Comparison of ENCODE assay signal across 1 cellular context in the genomic region with DNA sequence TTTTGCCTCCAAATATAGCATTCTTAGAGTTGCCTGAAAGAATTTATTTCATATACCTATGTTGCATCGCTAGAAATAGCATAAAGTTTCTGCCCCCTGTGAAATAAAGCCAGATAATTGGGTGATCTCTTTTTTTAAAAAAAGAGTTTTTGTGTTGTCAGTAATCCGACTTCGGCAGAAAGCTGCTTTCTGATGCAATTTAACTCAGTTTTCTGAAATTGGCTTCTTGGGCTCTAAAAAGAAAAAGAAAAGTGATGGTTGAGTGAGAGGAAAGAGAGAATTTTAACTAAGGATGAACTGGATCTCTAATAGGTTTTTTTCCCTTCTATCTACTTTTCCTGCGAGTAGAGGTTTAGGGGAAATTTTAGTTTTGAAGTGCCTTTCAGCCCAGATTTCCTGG.
TF ChIP-seq lines count a peak whose summit lies in the region.

No MANE protein-coding gene starts in this region.

TF ChIP-seq in K562, 482 proteins besides CTCF, POLR2A, EP300 and RAD21 (continued from another document):
- TF ChIP-seq, protein P1, sequence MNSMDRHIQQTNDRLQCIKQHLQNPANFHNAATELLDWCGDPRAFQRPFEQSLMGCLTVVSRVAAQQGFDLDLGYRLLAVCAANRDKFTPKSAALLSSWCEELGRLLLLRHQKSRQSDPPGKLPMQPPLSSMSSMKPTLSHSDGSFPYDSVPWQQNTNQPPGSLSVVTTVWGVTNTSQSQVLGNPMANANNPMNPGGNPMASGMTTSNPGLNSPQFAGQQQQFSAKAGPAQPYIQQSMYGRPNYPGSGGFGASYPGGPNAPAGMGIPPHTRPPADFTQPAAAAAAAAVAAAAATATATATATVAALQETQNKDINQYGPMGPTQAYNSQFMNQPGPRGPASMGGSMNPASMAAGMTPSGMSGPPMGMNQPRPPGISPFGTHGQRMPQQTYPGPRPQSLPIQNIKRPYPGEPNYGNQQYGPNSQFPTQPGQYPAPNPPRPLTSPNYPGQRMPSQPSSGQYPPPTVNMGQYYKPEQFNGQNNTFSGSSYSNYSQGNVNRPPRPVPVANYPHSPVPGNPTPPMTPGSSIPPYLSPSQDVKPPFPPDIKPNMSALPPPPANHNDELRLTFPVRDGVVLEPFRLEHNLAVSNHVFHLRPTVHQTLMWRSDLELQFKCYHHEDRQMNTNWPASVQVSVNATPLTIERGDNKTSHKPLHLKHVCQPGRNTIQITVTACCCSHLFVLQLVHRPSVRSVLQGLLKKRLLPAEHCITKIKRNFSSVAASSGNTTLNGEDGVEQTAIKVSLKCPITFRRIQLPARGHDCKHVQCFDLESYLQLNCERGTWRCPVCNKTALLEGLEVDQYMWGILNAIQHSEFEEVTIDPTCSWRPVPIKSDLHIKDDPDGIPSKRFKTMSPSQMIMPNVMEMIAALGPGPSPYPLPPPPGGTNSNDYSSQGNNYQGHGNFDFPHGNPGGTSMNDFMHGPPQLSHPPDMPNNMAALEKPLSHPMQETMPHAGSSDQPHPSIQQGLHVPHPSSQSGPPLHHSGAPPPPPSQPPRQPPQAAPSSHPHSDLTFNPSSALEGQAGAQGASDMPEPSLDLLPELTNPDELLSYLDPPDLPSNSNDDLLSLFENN (IDR thresholded peaks at IDR 0.05; ENCODE audit: low read depth in 2 of 2, low read length in 2 of 2): no peak
- TF ChIP-seq NFE2L1 (tag; IDR thresholded peaks at IDR 0.05; ENCODE audit: borderline replicate concordance, low read depth): no peak
- no peak for TF ChIP-seq HNRNPK (IDR thresholded peaks at IDR 0.05; ENCODE audit: low read depth, low read length, poor library complexity, severe bottlenecking)
- no peak for TF ChIP-seq MYBL2 (IDR thresholded peaks at IDR 0.05; ENCODE audit: low read depth)
- TF ChIP-seq MYBL2 (CRISPR knock-in tag; IDR thresholded peaks at IDR 0.05; ENCODE audit: borderline replicate concordance): no peak
- no peak for TF ChIP-seq EWSR1 (IDR thresholded peaks at IDR 0.05; ENCODE audit: borderline replicate concordance, low read depth, partially characterized antibody)
- TF ChIP-seq, protein P2, sequence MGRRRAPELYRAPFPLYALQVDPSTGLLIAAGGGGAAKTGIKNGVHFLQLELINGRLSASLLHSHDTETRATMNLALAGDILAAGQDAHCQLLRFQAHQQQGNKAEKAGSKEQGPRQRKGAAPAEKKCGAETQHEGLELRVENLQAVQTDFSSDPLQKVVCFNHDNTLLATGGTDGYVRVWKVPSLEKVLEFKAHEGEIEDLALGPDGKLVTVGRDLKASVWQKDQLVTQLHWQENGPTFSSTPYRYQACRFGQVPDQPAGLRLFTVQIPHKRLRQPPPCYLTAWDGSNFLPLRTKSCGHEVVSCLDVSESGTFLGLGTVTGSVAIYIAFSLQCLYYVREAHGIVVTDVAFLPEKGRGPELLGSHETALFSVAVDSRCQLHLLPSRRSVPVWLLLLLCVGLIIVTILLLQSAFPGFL (CRISPR knock-in tag; IDR thresholded peaks at IDR 0.05): no peak
- no peak for TF ChIP-seq ZNF766 (CRISPR knock-in tag; conservative IDR thresholded peaks at IDR 0.05)
